Comparison of ENCODE assay signal across 19 cellular contexts in genomic region chr12:5377997-5378596, GRCh38. TPM values are rescaled to one million over a fixed set of nuclear protein-coding genes. Genes with fewer than 3 reads are reported as not detected.
A peak's percentile ranks its signal among the peaks of the same experiment; 100 is the strongest.
DNase-seq lines count a peak whose midpoint lies in the region; ATAC-seq and TF ChIP-seq lines count a peak whose summit lies in the region.
"Had no signal": no experiment of that assay in that cellular context is flagged by ENCODE, and none has a peak within 500 bp of the region (broad histone marks: within the 10 kb centered on the region; RNA-seq: fewer than 3 reads in every experiment).

No MANE protein-coding gene starts in this region.

- H3K9me3 ChIP-seq in Peyer's patch, result no peaks in the 10 kb centered on the region

- H3K27me3 ChIP-seq in Peyer's patch, result no peaks in the 10 kb centered on the region

- no peak overlapping the region for H3K27ac ChIP-seq in Peyer's patch
- H3K27ac ChIP-seq: skin epidermis had no signal

- no peak overlapping the region for H3K27ac Mint-ChIP-seq in mesothelial cell of epicardium
- H3K27ac Mint-ChIP-seq in activated naive CD8-positive, alpha-beta T cell treated with anti-CD3 and anti-CD28 coated beads for 36 hours, result no peak overlapping the region
- H3K27ac Mint-ChIP-seq: endodermal cell had no signal

- no peak for ATAC-seq in HG03159 (IDR thresholded peaks at IDR 0.05; ENCODE audit: unreplicated experiment)
- ATAC-seq: activated CD4-positive, CD25-positive, alpha-beta regulatory T cell treated with anti-CD3 and anti-CD28 coated beads, Interleukin-2, amount 50 U/mL, for 24 hours had no signal

- H3K4me3 ChIP-seq in Peyer's patch, result no peak overlapping the region
- H3K4me3 ChIP-seq: skin epidermis had no signal

- TF ChIP-seq CTCF in Peyer's patch (IDR thresholded peaks at IDR 0.05) (no peak), mesothelial cell of epicardium (IDR thresholded peaks at IDR 0.05; ENCODE audit: unreplicated experiment) (no peak)

- H3K36me3 Mint-ChIP-seq in mesothelial cell of epicardium, result no peaks in the 10 kb centered on the region
- no peaks in the 10 kb centered on the region for H3K36me3 Mint-ChIP-seq in activated naive CD8-positive, alpha-beta T cell treated with anti-CD3 and anti-CD28 coated beads for 36 hours

- peaks cover 3% of the 10 kb centered on the region for H3K9me3 Mint-ChIP-seq in mesothelial cell of epicardium
- no peaks in the 10 kb centered on the region for H3K9me3 Mint-ChIP-seq in activated naive CD8-positive, alpha-beta T cell treated with anti-CD3 and anti-CD28 coated beads for 36 hours
- H3K9me3 Mint-ChIP-seq: central memory CD8-positive, alpha-beta T cell; endodermal cell had no signal

- H3K36me3 ChIP-seq in Peyer's patch, result no peaks in the 10 kb centered on the region

- H3K4me1 Mint-ChIP-seq in mesothelial cell of epicardium, result peaks cover 14% of the 10 kb centered on the region
- no peaks in the 10 kb centered on the region for H3K4me1 Mint-ChIP-seq in activated naive CD8-positive, alpha-beta T cell treated with anti-CD3 and anti-CD28 coated beads for 36 hours
- H3K4me1 Mint-ChIP-seq: central memory CD8-positive, alpha-beta T cell had no signal

- no peaks in the 10 kb centered on the region for H3K4me1 ChIP-seq in Peyer's patch

- no peak for TF ChIP-seq POLR2A in Peyer's patch (IDR thresholded peaks at IDR 0.05)

- no peak overlapping the region for H3K4me3 Mint-ChIP-seq in mesothelial cell of epicardium
- H3K4me3 Mint-ChIP-seq in activated naive CD8-positive, alpha-beta T cell treated with anti-CD3 and anti-CD28 coated beads for 36 hours, result no peak overlapping the region
- H3K4me3 Mint-ChIP-seq: central memory CD8-positive, alpha-beta T cell; endodermal cell had no signal

- DNase-seq in AG20443 (ENCODE audit: low spot score) (peak; percentile 56), LoVo (ENCODE audit: low spot score) (peak; percentile 68), Peyer's patch (peak in 2 of 3 donors; percentile 64 to 75), mesothelial cell of epicardium (ENCODE audit: low spot score in 2 of 2, unreplicated experiment in 2 of 2) (peak; percentile 29 to 64), iPS-NIHi7 (ENCODE audit: extremely low spot score) (no peak), C1 segment of cervical spinal cord (lab: John Stamatoyannopoulos, UW) (no peak)
- DNase-seq in activated naive CD8-positive, alpha-beta T cell treated with anti-CD3 and anti-CD28 coated beads for 36 hours, result no peak
- DNase-seq: AML-193; endodermal cell; foreskin fibroblast; MM.1S; NCI-H526; nucleus accumbens; stimulated activated naive CD4-positive, alpha-beta T cell treated with Interleukin-2 at 50 U/mL for 16 hours had no signal

- H3K27me3 Mint-ChIP-seq in mesothelial cell of epicardium (ENCODE audit: low read depth), result peaks cover 55% of the 10 kb centered on the region
- no peaks in the 10 kb centered on the region for H3K27me3 Mint-ChIP-seq in activated naive CD8-positive, alpha-beta T cell treated with anti-CD3 and anti-CD28 coated beads for 36 hours
- H3K27me3 Mint-ChIP-seq: central memory CD8-positive, alpha-beta T cell had no signal

RNA-seq across cellular contexts. Expression of gene NTF3, which starts 53.8 kb away (rescaled TPM):
- 1 to 10 TPM in 1 of 4 donors, not detected in 3; 1.4 TPM for total RNA-seq in Peyer's patch
- 6.7 to 9.4 TPM (median 8.6 TPM) in 3 replicates for total RNA-seq in mesothelial cell of epicardium
- total RNA-seq in activated naive CD8-positive, alpha-beta T cell treated with anti-CD3 and anti-CD28 coated beads for 36 hours, result not detected
- total RNA-seq: T-helper 2 cell treated with Interferon-gamma antibody and Interleukin-4, amounts not matched to agents 100 ng/mL and 5 ng/mL, for 36 hours had no signal

Comparison
In these comparisons a context has a peak if more than half of its experiments do, and no peak if none do; other contexts are left out.
1. DNase-seq: peak in AG20443 (single experiment), LoVo (single experiment), Peyer's patch (2 of 3) and mesothelial cell of epicardium (2 of 2); none in iPS-NIHi7 (single experiment), C1 segment of cervical spinal cord (0 of 14) and activated naive CD8-positive, alpha-beta T cell treated with anti-CD3 and anti-CD28 coated beads for 36 hours (single experiment).